2 cellular contexts compared by ENCODE assay signal in the genomic region with DNA sequence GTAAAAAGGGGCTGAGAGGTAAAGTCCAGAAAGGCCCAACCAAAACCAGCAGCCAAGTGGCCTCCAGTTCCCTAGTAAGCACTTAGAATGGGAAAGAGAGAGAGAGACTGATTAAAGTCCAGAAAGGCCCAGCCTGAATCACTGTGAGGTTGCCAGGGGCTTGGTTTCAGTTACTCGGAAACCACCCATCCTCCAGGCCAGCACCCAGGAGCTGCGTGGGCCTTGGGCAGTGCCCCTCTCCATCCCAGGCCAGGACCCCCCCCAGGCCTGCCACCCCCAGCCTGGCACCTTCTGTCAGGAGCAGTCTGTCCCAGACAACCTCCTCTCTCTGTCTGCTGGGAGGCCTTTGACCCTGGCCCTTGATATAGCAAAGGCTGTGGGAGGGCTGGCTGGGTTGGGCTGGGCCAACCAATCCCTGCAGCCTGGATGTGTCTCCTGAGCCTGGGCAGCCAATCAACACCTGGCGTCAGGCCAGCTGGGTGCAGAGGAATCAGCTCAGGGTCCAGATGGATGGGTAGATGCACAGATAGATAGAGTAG.
TF ChIP-seq lines count a peak whose summit lies in the region.

A gene with protein sequence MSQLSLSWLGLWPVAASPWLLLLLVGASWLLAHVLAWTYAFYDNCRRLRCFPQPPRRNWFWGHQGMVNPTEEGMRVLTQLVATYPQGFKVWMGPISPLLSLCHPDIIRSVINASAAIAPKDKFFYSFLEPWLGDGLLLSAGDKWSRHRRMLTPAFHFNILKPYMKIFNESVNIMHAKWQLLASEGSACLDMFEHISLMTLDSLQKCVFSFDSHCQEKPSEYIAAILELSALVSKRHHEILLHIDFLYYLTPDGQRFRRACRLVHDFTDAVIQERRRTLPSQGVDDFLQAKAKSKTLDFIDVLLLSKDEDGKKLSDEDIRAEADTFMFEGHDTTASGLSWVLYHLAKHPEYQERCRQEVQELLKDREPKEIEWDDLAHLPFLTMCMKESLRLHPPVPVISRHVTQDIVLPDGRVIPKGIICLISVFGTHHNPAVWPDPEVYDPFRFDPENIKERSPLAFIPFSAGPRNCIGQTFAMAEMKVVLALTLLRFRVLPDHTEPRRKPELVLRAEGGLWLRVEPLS (minus strand): TSS at position 337 of the 539 bp plus-strand sequence. CDS start 463 bp downstream, outside the sequence.

TF ChIP-seq in SK-N-SH, 30 proteins besides CTCF, POLR2A, EP300 and RAD21 (continued from another document):
- TF ChIP-seq CHD2 (IDR thresholded peaks at IDR 0.05; ENCODE audit: low read length, partially characterized antibody) (no peak), ZBTB33 (IDR thresholded peaks at IDR 0.05; ENCODE audit: borderline replicate concordance, low read depth) (no peak)
- TF ChIP-seq, protein P1, sequence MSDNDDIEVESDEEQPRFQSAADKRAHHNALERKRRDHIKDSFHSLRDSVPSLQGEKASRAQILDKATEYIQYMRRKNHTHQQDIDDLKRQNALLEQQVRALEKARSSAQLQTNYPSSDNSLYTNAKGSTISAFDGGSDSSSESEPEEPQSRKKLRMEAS (IDR thresholded peaks at IDR 0.05; ENCODE audit: low read depth): no peak

TF ChIP-seq in SK-N-SH treated with all-trans-retinoic acid at 6 μM for 48 hours, 23 proteins besides CTCF, POLR2A, EP300 and RAD21 (continued from another document):
- TF ChIP-seq TSHZ2 (CRISPR knock-in tag; IDR thresholded peaks at IDR 0.05): no peak
- TF ChIP-seq PPARA (CRISPR knock-in tag; IDR thresholded peaks at IDR 0.05; ENCODE audit: borderline replicate concordance): no peak
- no peak for TF ChIP-seq SNAI2 (CRISPR knock-in tag; IDR thresholded peaks at IDR 0.05)
